ENCODE assay signal across 8 cellular contexts in genomic region chr9:131709010-131709409, GRCh38. TPM values are rescaled to one million over a fixed set of nuclear protein-coding genes. Genes with fewer than 3 reads are reported as not detected.
A peak's percentile ranks its signal among the peaks of the same experiment; 100 is the strongest.
DNase-seq lines count a peak whose midpoint lies in the region; ATAC-seq and TF ChIP-seq lines count a peak whose summit lies in the region.
"Not testable (repeated sequence)": the region's sequence is repeated elsewhere in the genome, so short reads cannot be mapped to it uniquely, and the experiment has no call there.

No MANE protein-coding gene starts in this region.

- CTCF ChIA-PET in activated naive CD4-positive, alpha-beta T cell treated with anti-CD3 and anti-CD28 coated beads, Interleukin-2, amount 10 ng/mL, durations not matched to agents 7 days and 5 days (lab: Charles Lee), result interaction anchor here (1.4 to 2.8 kb wide), 3 partner anchors 18 to 31 kb away, joined by 4 to 11 read pairs (median 7); no protein-coding TSS in a partner anchor

- not testable (repeated sequence) for H3K4me3 Mint-ChIP-seq in T-helper 1 cell treated with Interleukin-12 subunit alpha and Interleukin-12 subunit beta and Interleukin-4 antibody, amounts not matched to agents 30 μg/mL and 1 μg/mL, for 36 hours; activated naive CD4-positive, alpha-beta T cell treated with anti-CD3 and anti-CD28 coated beads, Interleukin-2, amount 10 ng/mL, durations not matched to agents 7 days and 5 days

- H3K4me1 Mint-ChIP-seq in T-helper 1 cell treated with Interleukin-12 subunit alpha and Interleukin-12 subunit beta and Interleukin-4 antibody, amounts not matched to agents 30 μg/mL and 1 μg/mL, for 36 hours (ENCODE audit: low read depth), result peaks cover 56% of the 10 kb centered on the region
- H3K4me1 Mint-ChIP-seq in activated naive CD4-positive, alpha-beta T cell treated with anti-CD3 and anti-CD28 coated beads, Interleukin-2, amount 10 ng/mL, durations not matched to agents 7 days and 5 days, result peaks cover 64% of the 10 kb centered on the region

- H3K9me3 Mint-ChIP-seq in T-helper 1 cell treated with Interleukin-12 subunit alpha and Interleukin-12 subunit beta and Interleukin-4 antibody, amounts not matched to agents 30 μg/mL and 1 μg/mL, for 36 hours; activated naive CD4-positive, alpha-beta T cell treated with anti-CD3 and anti-CD28 coated beads, Interleukin-2, amount 10 ng/mL, durations not matched to agents 7 days and 5 days: not testable (repeated sequence)

- not testable (repeated sequence) for H3K9me3 ChIP-seq in heart right ventricle; mucosa of rectum (ENCODE audit: control insufficient read depth in 2 of 2, low read length in 2 of 2); uterus

- WGBS in heart right ventricle, 2 donors, result 66 to 75% methylated on average over 10 of the region's 10 CpGs

- DNase-seq in GM06990 (ENCODE audit: extremely low read depth, insufficient read length); activated naive CD4-positive, alpha-beta T cell treated with anti-CD3 and anti-CD28 coated beads, Interleukin-2, amount 10 ng/mL, durations not matched to agents 7 days and 5 days; coronary artery (ENCODE audit: low spot score); heart right ventricle; uterus: not testable (repeated sequence)

- not testable (repeated sequence) for ATAC-seq in heart right ventricle

- H3K36me3 Mint-ChIP-seq in T-helper 1 cell treated with Interleukin-12 subunit alpha and Interleukin-12 subunit beta and Interleukin-4 antibody, amounts not matched to agents 30 μg/mL and 1 μg/mL, for 36 hours (ENCODE audit: low read depth), result peaks cover 18% of the 10 kb centered on the region
- peaks cover 25% of the 10 kb centered on the region for H3K36me3 Mint-ChIP-seq in activated naive CD4-positive, alpha-beta T cell treated with anti-CD3 and anti-CD28 coated beads, Interleukin-2, amount 10 ng/mL, durations not matched to agents 7 days and 5 days

- H3K27me3 ChIP-seq in GM06990 (replicated peaks; ENCODE audit: control insufficient read depth, insufficient read depth, low read length); heart right ventricle; mucosa of rectum (ENCODE audit: control insufficient read depth in 2 of 2, insufficient read depth in 2 of 2, low read length in 2 of 2); uterus: not testable (repeated sequence)

- peaks cover 13 to 99% (median 81%) of the 10 kb centered on the region in 9 donors for H3K4me1 ChIP-seq in heart right ventricle
- H3K4me1 ChIP-seq in mucosa of rectum (ENCODE audit: control insufficient read depth in 2 of 2, insufficient read depth in 2 of 2, low read length in 2 of 2), result peaks cover 35 to 42% of the 10 kb centered on the region in 2 donors
- not testable (repeated sequence) for H3K4me1 ChIP-seq in uterus

- intact Hi-C loops in heart right ventricle (cut with DNase I), result loop anchor here in 1 of 10 donors (2.0 to 5.0 kb wide), 2 partner anchors 37 to 90 kb away; no protein-coding TSS in a partner anchor
- intact Hi-C loops in uterus (cut with DNase I; ENCODE audit: low total_unique reads), result not testable (repeated sequence)

- peak overlapping the region; percentile 64 to 68 for H3K27ac ChIP-seq in coronary artery
- H3K27ac ChIP-seq in heart right ventricle, result peak overlapping the region; percentile 56 to 91 (median 84)
- peak overlapping the region; percentile 2 to 24 for H3K27ac ChIP-seq in mucosa of rectum (ENCODE audit: low read depth in 2 of 2, low read length in 2 of 2)
- H3K27ac ChIP-seq in skin epidermis, result peak overlapping the region in 14 of 21 experiments; percentile 28 to 80 (median 58)
- H3K27ac ChIP-seq in uterus, result peak overlapping the region; percentile 70 to 77

- TF ChIP-seq CTCF in GM06990 (IDR thresholded peaks at IDR 0.05; ENCODE audit: insufficient read depth, low read length, poor library complexity, severe bottlenecking); coronary artery (IDR thresholded peaks at IDR 0.05); heart right ventricle (IDR thresholded peaks at IDR 0.05); uterus (IDR thresholded peaks at IDR 0.05): not testable (repeated sequence)

- not testable (repeated sequence) for H3K36me3 ChIP-seq in GM06990 (ENCODE audit: control insufficient read depth, insufficient read depth, low read length); heart right ventricle; mucosa of rectum (ENCODE audit: control insufficient read depth in 2 of 2, insufficient read depth in 2 of 2, low read length in 2 of 2); uterus

- H3K27me3 Mint-ChIP-seq in T-helper 1 cell treated with Interleukin-12 subunit alpha and Interleukin-12 subunit beta and Interleukin-4 antibody, amounts not matched to agents 30 μg/mL and 1 μg/mL, for 36 hours (ENCODE audit: low read depth); activated naive CD4-positive, alpha-beta T cell treated with anti-CD3 and anti-CD28 coated beads, Interleukin-2, amount 10 ng/mL, durations not matched to agents 7 days and 5 days: not testable (repeated sequence)

- peak overlapping the region; percentile 95 for H3K27ac Mint-ChIP-seq in T-helper 1 cell treated with Interleukin-12 subunit alpha and Interleukin-12 subunit beta and Interleukin-4 antibody, amounts not matched to agents 30 μg/mL and 1 μg/mL, for 36 hours
- peak overlapping the region; percentile 28 for H3K27ac Mint-ChIP-seq in activated naive CD4-positive, alpha-beta T cell treated with anti-CD3 and anti-CD28 coated beads, Interleukin-2, amount 10 ng/mL, durations not matched to agents 7 days and 5 days

- not testable (repeated sequence) for H3K9ac ChIP-seq in mucosa of rectum (ENCODE audit: low read depth in 1 of 2, low read length in 2 of 2)

- TF ChIP-seq POLR2A in uterus (IDR thresholded peaks at IDR 0.05), result not testable (repeated sequence)

- H3K4me3 ChIP-seq in GM06990 (replicated peaks; ENCODE audit: low read depth, low read length) (peak overlapping the region; percentile 53), heart right ventricle (peak overlapping the region in 9 of 10 donors; percentile 18 to 54 (median 49))
- H3K4me3 ChIP-seq in coronary artery; mucosa of rectum (ENCODE audit: low read length in 2 of 2); skin epidermis; uterus: not testable (repeated sequence)

RNA-seq across cellular contexts. Expression of gene RAPGEF1, which starts 30.9 kb away (rescaled TPM):
- total RNA-seq in heart right ventricle (100 to 1,000 TPM in 7 of 10 donors, 10 to 100 TPM in 3; 84.0 to 135 (median 120) TPM), uterus (10 to 100 TPM; 13.1 to 73.7 (median 26.2) TPM)
- 10 to 100 TPM; 39.6 to 39.9 TPM for polyA plus RNA-seq in heart right ventricle

Comparison
In these comparisons a context has a peak if more than half of its experiments do, and no peak if none do; other contexts are left out.
1. H3K27ac ChIP-seq: peak in every context shown above with its lines; median percentile 84 in heart right ventricle; 74 in uterus; 66 in coronary artery; 58 in skin epidermis; 13 in mucosa of rectum.